In genomic region chr9:116337015-116337414, GRCh38 we compare ENCODE assay signal across 13 cellular contexts.
A peak's percentile ranks its signal among the peaks of the same experiment; 100 is the strongest.
DNase-seq lines count a peak whose midpoint lies in the region; ATAC-seq and TF ChIP-seq lines count a peak whose summit lies in the region.
"Had no signal": no experiment of that assay in that cellular context is flagged by ENCODE, and none has a peak within 500 bp of the region (broad histone marks: within the 10 kb centered on the region; RNA-seq: fewer than 3 reads in every experiment).

No MANE protein-coding gene starts in this region.

- H3K9ac ChIP-seq in GM23248, result 0 out of 2 replicates have a peak overlapping the region, but pooled peaks have one; percentile 24

- H2AFZ ChIP-seq in GM23248, result no peak overlapping the region

- H3K27me3 ChIP-seq in GM23248 (replicated peaks; ENCODE audit: insufficient read depth) (no peaks in the 10 kb centered on the region), SJSA1 (replicated peaks) (no peaks in the 10 kb centered on the region)
- H3K27me3 ChIP-seq: pancreas had no signal

- no peak overlapping the region for H3K4me2 ChIP-seq in GM23248 (ENCODE audit: unreplicated experiment)

- no peaks in the 10 kb centered on the region for H3K9me2 ChIP-seq in GM23248 (ENCODE audit: insufficient read depth)

- H3K4me3 ChIP-seq in GM23248 (no peak overlapping the region), SJSA1 (no peak overlapping the region)
- H3K4me3 ChIP-seq: esophagus squamous epithelium, HAP-1, left ventricle myocardium inferior, pancreas had no signal

- in situ Hi-C loops in GM23248 (cut with MboI) (no loop called here), GM13977 (cut with MboI; ENCODE audit: low pct_unique_long_range_greater_than_20kb, low sequenced_read_pairs, unreplicated experiment) (no loop called here)

- H3K4me1 ChIP-seq in GM23248 (ENCODE audit: insufficient read depth), result peaks cover 11% of the 10 kb centered on the region
- peaks cover 24% of the 10 kb centered on the region for H3K4me1 ChIP-seq in SJSA1 (replicated peaks)
- H3K4me1 ChIP-seq: esophagus squamous epithelium, HAP-1 had no signal

- TF ChIP-seq CTCF in GM13977 (IDR thresholded peaks at IDR 0.05; ENCODE audit: extremely low read depth, insufficient read depth, missing control alignments), result no peak

- H3K36me3 ChIP-seq in GM23248 (ENCODE audit: low read depth) (peaks cover 50% of the 10 kb centered on the region), SJSA1 (peaks cover 12% of the 10 kb centered on the region; the same call in 1 of the 2 replicates)
- H3K36me3 ChIP-seq: HAP-1, left ventricle myocardium inferior, pancreas had no signal

- H3F3A ChIP-seq in GM23248 (ENCODE audit: insufficient read depth), result peaks cover 13% of the 10 kb centered on the region

- no peaks in the 10 kb centered on the region for H3K9me3 ChIP-seq in GM23248 (ENCODE audit: low read depth)
- H3K9me3 ChIP-seq in SJSA1 (replicated peaks), result no peaks in the 10 kb centered on the region
- H3K9me3 ChIP-seq: esophagus squamous epithelium, HAP-1, left ventricle myocardium inferior, pancreas had no signal

- no peaks in the 10 kb centered on the region for H4K20me1 ChIP-seq in GM23248 (ENCODE audit: insufficient read depth)

- 19 to 32% methylated on average over 2 of the region's 2 CpGs for WGBS in GM23248 (ENCODE audit: low coverage in 1 of 2, low lambda C conversion rate in 2 of 2, missing lambda C conversion rate in 2 of 2), 2 experiments

- H3K27ac ChIP-seq in GM23248, result peak overlapping the region; percentile 28; the same call in 1 of the 2 replicates
- peak overlapping the region; percentile 21 for H3K27ac ChIP-seq in SJSA1
- H3K27ac ChIP-seq: esophagus squamous epithelium, left ventricle myocardium inferior, pancreas had no signal

- no peaks in the 10 kb centered on the region for H3K79me2 ChIP-seq in GM23248 (ENCODE audit: insufficient read depth)

- peak; percentile 74 for DNase-seq in GM23248
- DNase-seq in SJSA1 (ENCODE audit: low read depth in 1 of 2, low spot score in 2 of 2), result peak; percentile 58 to 63
- DNase-seq in fibroblast of gingiva (ENCODE audit: low read depth), result peak; percentile 29
- peak; percentile 23 for DNase-seq in retina
- no peak for DNase-seq in GM13977 (ENCODE audit: low spot score)
- no peak for DNase-seq in NCI-H1092 (lab: John Stamatoyannopoulos, UW)
- DNase-seq: anterior cingulate cortex, esophagus squamous epithelium, left ventricle myocardium inferior, NCI-H82, pancreas had no signal

- no peak for ATAC-seq in GM19351 (IDR thresholded peaks at IDR 0.05; ENCODE audit: unreplicated experiment)

Comparison
In these comparisons a context has a peak if more than half of its experiments do, and no peak if none do; other contexts are left out.
1. DNase-seq: peak in GM23248 (single experiment), SJSA1 (2 of 2), fibroblast of gingiva (single experiment) and retina (single experiment); none in GM13977 (single experiment) and NCI-H1092 (single experiment).